Comparison of ENCODE assay signal across 11 cellular contexts in the genomic region with DNA sequence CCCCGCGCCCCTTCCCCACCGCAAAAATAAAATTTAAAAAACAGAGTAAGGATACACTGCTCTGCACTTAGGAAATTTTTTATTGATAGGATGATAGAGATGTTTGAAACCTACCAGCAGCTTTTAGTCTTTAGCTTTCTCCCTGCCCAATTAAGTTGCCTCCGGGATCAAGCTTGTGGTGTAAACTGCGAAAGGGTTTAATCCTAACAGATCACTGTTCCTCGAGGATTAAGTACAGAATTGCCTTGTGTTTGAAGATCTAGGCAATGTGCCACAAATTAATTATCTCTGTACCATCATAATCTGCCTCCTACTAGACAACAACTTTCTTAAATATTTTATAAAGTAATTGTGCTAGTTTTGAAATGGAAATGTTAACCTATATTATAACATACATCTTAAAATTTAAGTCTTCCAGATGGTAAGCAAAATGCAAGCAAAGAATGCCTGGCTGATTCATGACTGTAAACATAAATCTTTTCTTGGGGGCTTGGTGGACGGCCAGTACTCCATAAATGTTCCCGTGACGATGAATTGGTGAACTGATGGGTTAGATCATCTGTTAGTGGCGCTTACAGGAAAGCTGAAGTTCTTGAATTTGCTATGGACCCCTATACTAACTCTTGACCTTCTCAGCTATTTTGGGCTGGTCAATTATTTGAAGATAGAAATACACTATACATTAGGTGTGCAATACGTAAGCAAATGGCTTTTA. TPM values are rescaled to one million over a fixed set of nuclear protein-coding genes. Genes with fewer than 3 reads are reported as not detected.
A peak's percentile ranks its signal among the peaks of the same experiment; 100 is the strongest.
DNase-seq lines count a peak whose midpoint lies in the region; ATAC-seq and TF ChIP-seq lines count a peak whose summit lies in the region.
"Had no signal": no experiment of that assay in that cellular context is flagged by ENCODE, and none has a peak within 500 bp of the region (broad histone marks: within the 10 kb centered on the region; RNA-seq: fewer than 3 reads in every experiment).

No MANE protein-coding gene starts in this region.

- H3K4me3 Mint-ChIP-seq in activated T-cell treated with anti-CD3 and anti-CD28 coated beads, Interleukin-2, amount 50 U/mL, for 24 hours: peak overlapping the region; percentile 77
- H3K4me3 Mint-ChIP-seq in T-helper 17 cell (peak overlapping the region; percentile 95), glutamatergic neuron (ENCODE audit: unreplicated experiment) (peak overlapping the region; percentile 91)
- peak overlapping the region; percentile 87 for H3K4me3 Mint-ChIP-seq in stimulated activated memory B cell treated with anti-CD40 and anti-IgM and Interleukin-4, amounts not matched to agents 10 μg/mL and 1 μg/mL and 100 μg/mL, for 72 hours

- H3K36me3 Mint-ChIP-seq in activated T-cell treated with anti-CD3 and anti-CD28 coated beads, Interleukin-2, amount 50 U/mL, for 24 hours (ENCODE audit: low read depth): no peaks in the 10 kb centered on the region
- H3K36me3 Mint-ChIP-seq in T-helper 17 cell (ENCODE audit: low read depth) (peaks cover 2% of the 10 kb centered on the region), glutamatergic neuron (ENCODE audit: unreplicated experiment) (no peaks in the 10 kb centered on the region)
- no peaks in the 10 kb centered on the region for H3K36me3 Mint-ChIP-seq in stimulated activated memory B cell treated with anti-CD40 and anti-IgM and Interleukin-4, amounts not matched to agents 10 μg/mL and 1 μg/mL and 100 μg/mL, for 72 hours

- no peak for ATAC-seq in T-helper 17 cell
- no peak for ATAC-seq in stimulated activated memory B cell treated with anti-CD40 and anti-IgM and Interleukin-4, amounts not matched to agents 10 μg/mL and 1 μg/mL and 100 μg/mL, for 72 hours
- no peak for ATAC-seq in GM18858 (IDR thresholded peaks at IDR 0.05; ENCODE audit: unreplicated experiment)
- ATAC-seq: gastroesophageal sphincter had no signal

- no peaks in the 10 kb centered on the region for H3K9me3 Mint-ChIP-seq in activated T-cell treated with anti-CD3 and anti-CD28 coated beads, Interleukin-2, amount 50 U/mL, for 24 hours
- H3K9me3 Mint-ChIP-seq in glutamatergic neuron (ENCODE audit: unreplicated experiment): peaks cover 5% of the 10 kb centered on the region
- H3K9me3 Mint-ChIP-seq in stimulated activated memory B cell treated with anti-CD40 and anti-IgM and Interleukin-4, amounts not matched to agents 10 μg/mL and 1 μg/mL and 100 μg/mL, for 72 hours: peaks cover 3% of the 10 kb centered on the region

- TF ChIP-seq CTCF in glutamatergic neuron (IDR thresholded peaks at IDR 0.05; ENCODE audit: partially characterized antibody, unreplicated experiment): no peak

- no peaks in the 10 kb centered on the region for H3K9me3 ChIP-seq in T-helper 17 cell (ENCODE audit: control insufficient read depth, low read length, poor library complexity, severe bottlenecking)
- H3K9me3 ChIP-seq: gastroesophageal sphincter had no signal

- peaks cover 45% of the 10 kb centered on the region for H3K27me3 Mint-ChIP-seq in activated T-cell treated with anti-CD3 and anti-CD28 coated beads, Interleukin-2, amount 50 U/mL, for 24 hours
- H3K27me3 Mint-ChIP-seq in T-helper 17 cell (peaks cover 24% of the 10 kb centered on the region), glutamatergic neuron (ENCODE audit: unreplicated experiment) (peaks cover 7% of the 10 kb centered on the region)
- H3K27me3 Mint-ChIP-seq in stimulated activated memory B cell treated with anti-CD40 and anti-IgM and Interleukin-4, amounts not matched to agents 10 μg/mL and 1 μg/mL and 100 μg/mL, for 72 hours: peaks cover 43% of the 10 kb centered on the region

- H3K27ac Mint-ChIP-seq in activated T-cell treated with anti-CD3 and anti-CD28 coated beads, Interleukin-2, amount 50 U/mL, for 24 hours: no peak overlapping the region
- H3K27ac Mint-ChIP-seq in T-helper 17 cell (peak overlapping the region; percentile 63), glutamatergic neuron (ENCODE audit: unreplicated experiment) (peak overlapping the region; percentile 94)
- no peak overlapping the region for H3K27ac Mint-ChIP-seq in stimulated activated memory B cell treated with anti-CD40 and anti-IgM and Interleukin-4, amounts not matched to agents 10 μg/mL and 1 μg/mL and 100 μg/mL, for 72 hours
- H3K27ac Mint-ChIP-seq: CD14-positive monocyte had no signal

- peaks cover 17% of the 10 kb centered on the region for H3K4me1 Mint-ChIP-seq in activated T-cell treated with anti-CD3 and anti-CD28 coated beads, Interleukin-2, amount 50 U/mL, for 24 hours (ENCODE audit: low read depth)
- H3K4me1 Mint-ChIP-seq in T-helper 17 cell (peaks cover 17% of the 10 kb centered on the region), glutamatergic neuron (ENCODE audit: low read depth, unreplicated experiment) (peaks cover 3% of the 10 kb centered on the region)
- H3K4me1 Mint-ChIP-seq in stimulated activated memory B cell treated with anti-CD40 and anti-IgM and Interleukin-4, amounts not matched to agents 10 μg/mL and 1 μg/mL and 100 μg/mL, for 72 hours: peaks cover 10% of the 10 kb centered on the region

- no peak for DNase-seq in activated T-cell treated with anti-CD3 and anti-CD28 coated beads, Interleukin-2, amount 50 U/mL, for 24 hours
- no peak for DNase-seq in activated T-cell treated with anti-CD3 and anti-CD28 coated beads, Interleukin-2, amount 50 U/mL, for 1 hour
- DNase-seq in T-helper 17 cell (no peak), glutamatergic neuron (no peak), 8988T (no peak), DMS79 (lab: John Stamatoyannopoulos, UW) (no peak)
- DNase-seq: NCI-H1436 had no signal

RNA-seq across cellular contexts. Expression of gene ARHGAP18, which starts 58.0 kb away (rescaled TPM):
- total RNA-seq in T-helper 17 cell: 10 to 100 TPM in 1 of 2 donors, 1 to 10 TPM in 1; 3.7 to 26.7 TPM
- total RNA-seq in glutamatergic neuron (ENCODE audit: unreplicated experiment): 7.9 TPM

Comparison
In these comparisons a context has a peak if more than half of its experiments do, and no peak if none do; other contexts are left out.
1. H3K27ac Mint-ChIP-seq: peak in T-helper 17 cell (single experiment) and glutamatergic neuron (single experiment); none in activated T-cell treated with anti-CD3 and anti-CD28 coated beads, Interleukin-2, amount 50 U/mL, for 24 hours (single experiment) and stimulated activated memory B cell treated with anti-CD40 and anti-IgM and Interleukin-4, amounts not matched to agents 10 μg/mL and 1 μg/mL and 100 μg/mL, for 72 hours (single experiment).
2. Peak in every context shown above with its lines, with median percentiles within 50 percentile points of each other: H3K4me3 Mint-ChIP-seq.